8 cellular contexts compared by ENCODE assay signal in the genomic region with DNA sequence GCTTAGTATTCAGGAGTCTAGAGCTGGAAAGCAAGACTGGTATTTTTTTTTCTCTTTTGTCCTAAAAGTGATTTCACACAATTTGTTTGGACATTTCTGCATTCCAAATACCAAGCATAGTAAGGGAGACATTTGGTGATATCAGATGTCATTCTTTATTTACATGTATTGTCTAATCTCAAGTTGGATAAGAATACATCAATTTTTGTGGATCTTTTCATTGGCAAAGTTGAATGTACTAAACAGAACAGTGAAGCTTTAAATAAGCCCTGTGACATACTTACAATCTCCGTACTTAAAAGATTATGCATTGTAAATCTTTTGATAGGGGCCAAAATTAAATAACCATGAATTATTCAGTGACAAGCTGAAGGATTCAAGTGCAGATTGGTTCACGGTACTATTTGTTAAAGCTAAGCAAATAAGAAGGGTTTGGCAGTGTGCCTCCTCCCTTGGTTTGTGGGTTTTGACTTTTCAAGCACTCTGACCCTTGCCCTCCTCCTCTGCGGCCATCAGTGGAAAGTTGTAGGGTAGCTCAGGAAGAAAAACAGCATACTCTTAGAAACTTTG.
DNase-seq lines count a peak whose midpoint lies in the region; ATAC-seq and TF ChIP-seq lines count a peak whose summit lies in the region.
"Had no signal": no experiment of that assay in that cellular context is flagged by ENCODE, and none has a peak within 500 bp of the region (broad histone marks: within the 10 kb centered on the region; RNA-seq: fewer than 3 reads in every experiment).

No MANE protein-coding gene starts in this region.

- no peaks in the 10 kb centered on the region for H3K36me3 Mint-ChIP-seq in stimulated activated effector memory CD8-positive, alpha-beta T cell treated with anti-CD3 and anti-CD28 coated beads, Interleukin-12 subunit alpha, Interleukin-12 subunit beta, amount 100 ng/mL, for 72 hours

- CTCF ChIA-PET in PC-9 (lab: Charles Lee) = no interaction called here

- no peaks in the 10 kb centered on the region for H3K9me2 ChIP-seq in PC-9 (ENCODE audit: insufficient read depth)

- H3F3A ChIP-seq in PC-9 (ENCODE audit: insufficient read depth, low read depth) (no peaks in the 10 kb centered on the region), smooth muscle cell (ENCODE audit: low read depth) (no peaks in the 10 kb centered on the region)

- DNase-seq in HuH-7 (ENCODE audit: low spot score) (peak; percentile 12), PC-9 (peak in 1 of 2 experiments; percentile 1), globus pallidus (ENCODE audit: low spot score) (peak; percentile 11), smooth muscle cell (lab: John Stamatoyannopoulos, UW; ENCODE audit: unreplicated experiment) (no peak), 8988T (no peak)
- DNase-seq in stimulated activated effector memory CD8-positive, alpha-beta T cell treated with anti-CD3 and anti-CD28 coated beads, Interleukin-12 subunit alpha, Interleukin-12 subunit beta, amount 100 ng/mL, for 72 hours (ENCODE audit: low spot score in 2 of 2) = no peak
- DNase-seq: NCI-H1436 treated with DMSO at 0.1 percent for 48 hours had no signal

- POLR2A ChIA-PET in PC-9 (lab: Charles Lee; ENCODE audit: unreplicated experiment) = no interaction called here

- H3K79me2 ChIP-seq in PC-9 (ENCODE audit: low read depth) = no peaks in the 10 kb centered on the region
- H3K79me2 ChIP-seq in smooth muscle cell (ENCODE audit: low read depth) = no peaks in the 10 kb centered on the region

- H3K4me1 Mint-ChIP-seq in stimulated activated effector memory CD8-positive, alpha-beta T cell treated with anti-CD3 and anti-CD28 coated beads, Interleukin-12 subunit alpha, Interleukin-12 subunit beta, amount 100 ng/mL, for 72 hours = no peaks in the 10 kb centered on the region

- peaks cover 6% of the 10 kb centered on the region for H3K9me3 Mint-ChIP-seq in stimulated activated effector memory CD8-positive, alpha-beta T cell treated with anti-CD3 and anti-CD28 coated beads, Interleukin-12 subunit alpha, Interleukin-12 subunit beta, amount 100 ng/mL, for 72 hours

- no peaks in the 10 kb centered on the region for H4K20me1 ChIP-seq in PC-9 (ENCODE audit: insufficient read depth)
- H4K20me1 ChIP-seq in smooth muscle cell (ENCODE audit: low read depth) = no peaks in the 10 kb centered on the region

- 40% methylated on average over 3 of the region's 3 CpGs for WGBS in smooth muscle cell (ENCODE audit: low lambda C conversion rate)

- H3K4me1 ChIP-seq in PC-9 (replicated peaks; ENCODE audit: insufficient read depth) = no peaks in the 10 kb centered on the region
- peaks cover 10% of the 10 kb centered on the region for H3K4me1 ChIP-seq in smooth muscle cell (ENCODE audit: low read depth)

- no peak for TF ChIP-seq CTCF in PC-9 (conservative IDR thresholded peaks at IDR 0.05)
- TF ChIP-seq CTCF in smooth muscle cell (IDR thresholded peaks at IDR 0.05; ENCODE audit: borderline replicate concordance, insufficient read depth, poor library complexity, severe bottlenecking) = no peak

- H2AFZ ChIP-seq in PC-9 (peak overlapping the region; percentile 22; the same call in 1 of the 2 replicates), smooth muscle cell (ENCODE audit: low read depth) (peak overlapping the region; percentile 32)

- no peak overlapping the region for H3K27ac Mint-ChIP-seq in stimulated activated effector memory CD8-positive, alpha-beta T cell treated with anti-CD3 and anti-CD28 coated beads, Interleukin-12 subunit alpha, Interleukin-12 subunit beta, amount 100 ng/mL, for 72 hours

- H3K27ac ChIP-seq in PC-9 (no peak overlapping the region), smooth muscle cell (ENCODE audit: low read depth) (no peak overlapping the region)

- intact Hi-C loops in PC-9 (cut with micrococcal nuclease; ENCODE audit: unreplicated experiment) = no loop called here

- ATAC-seq in GM18861 (IDR thresholded peaks at IDR 0.05; ENCODE audit: unreplicated experiment) = no peak
- no peak for ATAC-seq in stimulated activated effector memory CD8-positive, alpha-beta T cell treated with anti-CD3 and anti-CD28 coated beads, Interleukin-12 subunit alpha, Interleukin-12 subunit beta, amount 100 ng/mL, for 72 hours

- no peak overlapping the region for H3K4me3 Mint-ChIP-seq in stimulated activated effector memory CD8-positive, alpha-beta T cell treated with anti-CD3 and anti-CD28 coated beads, Interleukin-12 subunit alpha, Interleukin-12 subunit beta, amount 100 ng/mL, for 72 hours

- H3K9me3 ChIP-seq in PC-9 (ENCODE audit: insufficient read depth, low read depth) (no peaks in the 10 kb centered on the region), smooth muscle cell (replicated peaks; ENCODE audit: low read depth) (no peaks in the 10 kb centered on the region)

- no peaks in the 10 kb centered on the region for H3K27me3 ChIP-seq in PC-9 (ENCODE audit: insufficient read depth, low read depth)
- no peaks in the 10 kb centered on the region for H3K27me3 ChIP-seq in smooth muscle cell (ENCODE audit: low read depth)

- H3K36me3 ChIP-seq in PC-9 (ENCODE audit: low read depth) = no peaks in the 10 kb centered on the region
- no peaks in the 10 kb centered on the region for H3K36me3 ChIP-seq in smooth muscle cell (ENCODE audit: low read depth)

- H3K9ac ChIP-seq in smooth muscle cell (ENCODE audit: low read depth) = no peak overlapping the region

- no TSS peak for BruUV-seq in PC-9 (replicated peaks; lab: Mats Ljungman, UMichigan)

- no peak overlapping the region for H3K4me2 ChIP-seq in PC-9
- peak overlapping the region; percentile 7 for H3K4me2 ChIP-seq in smooth muscle cell

- H3K4me3 ChIP-seq in PC-9 (no peak overlapping the region), smooth muscle cell (no peak overlapping the region)

Comparison
In these comparisons a context has a peak if more than half of its experiments do, and no peak if none do; other contexts are left out.
1. DNase-seq: peak in HuH-7 (single experiment) and globus pallidus (single experiment); none in smooth muscle cell (single experiment), stimulated activated effector memory CD8-positive, alpha-beta T cell treated with anti-CD3 and anti-CD28 coated beads, Interleukin-12 subunit alpha, Interleukin-12 subunit beta, amount 100 ng/mL, for 72 hours (0 of 2) and 8988T (single experiment).